8 cellular contexts compared by ENCODE assay signal in genomic region chr19:20039203-20039723, GRCh38. TPM values are rescaled to one million over a fixed set of nuclear protein-coding genes. Genes with fewer than 3 reads are reported as not detected.
DNase-seq lines count a peak whose midpoint lies in the region; ATAC-seq and TF ChIP-seq lines count a peak whose summit lies in the region.

ZNF682 (minus strand) TSS chr19:20039505; CDS start chr19:20039345, 160 bp downstream.

- H3K27ac Mint-ChIP-seq in activated naive CD8-positive, alpha-beta T cell treated with anti-CD3 and anti-CD28 coated beads, Interleukin-2, amount 10 ng/mL, durations not matched to agents 7 days and 5 days = peak within 1 kb of the TSS; percentile 96
- H3K27ac Mint-ChIP-seq in osteocyte (ENCODE audit: unreplicated experiment) = peak within 1 kb of the TSS; percentile 97

- peak within 1 kb of the TSS; percentile 96 for H3K4me3 Mint-ChIP-seq in activated naive CD8-positive, alpha-beta T cell treated with anti-CD3 and anti-CD28 coated beads, Interleukin-2, amount 10 ng/mL, durations not matched to agents 7 days and 5 days
- H3K4me3 Mint-ChIP-seq in osteocyte (ENCODE audit: unreplicated experiment) = peak within 1 kb of the TSS; percentile 90

- H3K4me1 ChIP-seq in thoracic aorta (ENCODE audit: control insufficient read depth in 1 of 2, low read depth in 2 of 2) = peaks cover 6% of the 10 kb centered on the region in 2 donors

- H3K36me3 Mint-ChIP-seq in activated naive CD8-positive, alpha-beta T cell treated with anti-CD3 and anti-CD28 coated beads, Interleukin-2, amount 10 ng/mL, durations not matched to agents 7 days and 5 days = peaks cover 20% of the 10 kb centered on the region
- peaks cover 1% of the 10 kb centered on the region for H3K36me3 Mint-ChIP-seq in osteocyte (ENCODE audit: unreplicated experiment)

- H3K9me3 Mint-ChIP-seq in activated naive CD8-positive, alpha-beta T cell treated with anti-CD3 and anti-CD28 coated beads, Interleukin-2, amount 10 ng/mL, durations not matched to agents 7 days and 5 days = peaks cover 3% of the 10 kb centered on the region
- no peaks in the 10 kb centered on the region for H3K9me3 Mint-ChIP-seq in osteocyte (ENCODE audit: unreplicated experiment)

- no peaks in the 10 kb centered on the region for H3K27me3 ChIP-seq in thoracic aorta (replicated peaks; ENCODE audit: insufficient read depth)

- peak; percentile 95 for ATAC-seq in GM21529 (IDR thresholded peaks at IDR 0.05; ENCODE audit: unreplicated experiment)
- ATAC-seq in activated naive CD8-positive, alpha-beta T cell treated with anti-CD3 and anti-CD28 coated beads, Interleukin-2, amount 10 ng/mL, durations not matched to agents 7 days and 5 days (ENCODE audit: low read depth) = peak; percentile 99
- ATAC-seq in Right ventricle myocardium superior (ENCODE audit: poor library complexity) = peak; percentile 99
- ATAC-seq in thoracic aorta (ENCODE audit: insufficient number of reproducible peaks, low FRiP score, low read depth) = peak; percentile 99

- intact Hi-C loops in Right ventricle myocardium superior (cut with DNase I) = no loop called here

- DNase-seq in DMS 273 (lab: John Stamatoyannopoulos, UW; ENCODE audit: unreplicated experiment) (peak; percentile 98), SKM-1 (lab: John Stamatoyannopoulos, UW; ENCODE audit: unreplicated experiment) (peak; percentile 94), Right ventricle myocardium superior (peak; percentile 96), osteocyte (ENCODE audit: extremely low spot score, unreplicated experiment) (peak; percentile 98), thoracic aorta (ENCODE audit: low spot score) (peak; percentile 95)
- DNase-seq in Jurkat, Clone E6-1 (ENCODE audit: low read depth, low spot score) = peak; percentile 76
- DNase-seq in activated naive CD8-positive, alpha-beta T cell treated with anti-CD3 and anti-CD28 coated beads, Interleukin-2, amount 10 ng/mL, durations not matched to agents 7 days and 5 days = peak; percentile 90

- H3K9me3 ChIP-seq in thoracic aorta = no peaks in the 10 kb centered on the region

- peak within 1 kb of the TSS; percentile 52 to 61 for H3K27ac ChIP-seq in thoracic aorta

- H3K36me3 ChIP-seq in thoracic aorta = no peaks in the 10 kb centered on the region

- H3K4me3 ChIP-seq in Jurkat, Clone E6-1 (ENCODE audit: low read length) = peak within 1 kb of the TSS; percentile 62
- peak within 1 kb of the TSS; percentile 98 for H3K4me3 ChIP-seq in thoracic aorta

- POLR2A ChIA-PET in activated naive CD8-positive, alpha-beta T cell treated with anti-CD3 and anti-CD28 coated beads, Interleukin-2, amount 10 ng/mL, durations not matched to agents 7 days and 5 days (lab: Charles Lee) = interaction anchor here (0.7 to 2.7 kb wide), 9 partner anchors 13 to 526 kb away, joined by 3 to 22 read pairs (median 5); partner anchors contain the start of genes ZNF253, ZNF486, ZNF737 and ZNF90

- H3K4me1 Mint-ChIP-seq in activated naive CD8-positive, alpha-beta T cell treated with anti-CD3 and anti-CD28 coated beads, Interleukin-2, amount 10 ng/mL, durations not matched to agents 7 days and 5 days = peaks cover 11% of the 10 kb centered on the region
- H3K4me1 Mint-ChIP-seq in osteocyte (ENCODE audit: unreplicated experiment) = peaks cover 14% of the 10 kb centered on the region

- H3K27me3 Mint-ChIP-seq in activated naive CD8-positive, alpha-beta T cell treated with anti-CD3 and anti-CD28 coated beads, Interleukin-2, amount 10 ng/mL, durations not matched to agents 7 days and 5 days = peaks cover 4% of the 10 kb centered on the region
- H3K27me3 Mint-ChIP-seq in osteocyte (ENCODE audit: unreplicated experiment) = no peaks in the 10 kb centered on the region

- no peak for TF ChIP-seq CTCF in osteocyte (IDR thresholded peaks at IDR 0.05)
- TF ChIP-seq CTCF in thoracic aorta (IDR thresholded peaks at IDR 0.05) = no peak

RNA-seq across cellular contexts. Expression of gene ZNF682, which starts in this region (rescaled TPM):
- not detected for polyA plus RNA-seq in Jurkat, Clone E6-1 (2012; ENCODE audit: insufficient read depth, insufficient read length)
- 10 to 100 TPM; 13.1 to 16.9 TPM for total RNA-seq in activated naive CD8-positive, alpha-beta T cell treated with anti-CD3 and anti-CD28 coated beads, Interleukin-2, amount 10 ng/mL, durations not matched to agents 7 days and 5 days
- total RNA-seq in Right ventricle myocardium superior = 6.3 TPM
- total RNA-seq in osteocyte = 6.0 and 6.9 TPM in 2 replicates
- total RNA-seq in thoracic aorta = 1 to 10 TPM in 1 of 2 donors, under 1 TPM in 1; 0.54 to 2.3 TPM

Comparison
In these comparisons a context has a peak if more than half of its experiments do, and no peak if none do; other contexts are left out.
1. Peak in every context shown above with its lines: DNase-seq, ATAC-seq, H3K4me3 ChIP-seq and H3K27ac ChIP-seq.